In genomic region chr6:79463721-79464120, GRCh38 we compare ENCODE assay signal across 20 cellular contexts.
DNase-seq lines count a peak whose midpoint lies in the region; ATAC-seq and TF ChIP-seq lines count a peak whose summit lies in the region.
"Had no signal": no experiment of that assay in that cellular context is flagged by ENCODE, and none has a peak within 500 bp of the region (broad histone marks: within the 10 kb centered on the region; RNA-seq: fewer than 3 reads in every experiment).

No MANE protein-coding gene starts in this region.

- no peaks in the 10 kb centered on the region for H3K27me3 Mint-ChIP-seq in nephron (ENCODE audit: low read depth)
- peaks cover 0 to 5% of the 10 kb centered on the region in 2 donors for H3K27me3 Mint-ChIP-seq in natural killer cell treated with Interleukin-12 subunit alpha and Interleukin-12 subunit beta and Interleukin-15 and Interleukin-18, amount 100 ng/mL, for 72 hours
- H3K27me3 Mint-ChIP-seq: activated CD4-positive, alpha-beta T cell treated with anti-CD3 and anti-CD28 coated beads, Interleukin-2, amount 10 ng/mL, durations not matched to agents 7 days and 5 days had no signal

- ATAC-seq in natural killer cell treated with Interleukin-12 subunit alpha and Interleukin-12 subunit beta and Interleukin-15 and Interleukin-18, amount 100 ng/mL, for 72 hours, result no peak
- ATAC-seq: pancreas had no signal

- no peaks in the 10 kb centered on the region for H3K27me3 ChIP-seq in NT2/D1 (ENCODE audit: insufficient read depth, insufficient read length)
- H3K27me3 ChIP-seq in hepatocyte, result no peaks in the 10 kb centered on the region
- H3K27me3 ChIP-seq: cardiac muscle cell, pancreas, uterus had no signal

- H3K36me3 Mint-ChIP-seq in nephron (ENCODE audit: low read depth), result no peaks in the 10 kb centered on the region
- no peaks in the 10 kb centered on the region for H3K36me3 Mint-ChIP-seq in natural killer cell treated with Interleukin-12 subunit alpha and Interleukin-12 subunit beta and Interleukin-15 and Interleukin-18, amount 100 ng/mL, for 72 hours
- H3K36me3 Mint-ChIP-seq: activated naive CD8-positive, alpha-beta T cell treated with anti-CD3 and anti-CD28 coated beads, Interleukin-2, amount 10 ng/mL, durations not matched to agents 7 days and 5 days had no signal

- no peak overlapping the region for H3K4me3 Mint-ChIP-seq in nephron
- no peak overlapping the region for H3K4me3 Mint-ChIP-seq in natural killer cell treated with Interleukin-12 subunit alpha and Interleukin-12 subunit beta and Interleukin-15 and Interleukin-18, amount 100 ng/mL, for 72 hours
- H3K4me3 Mint-ChIP-seq: activated CD4-positive, alpha-beta T cell treated with anti-CD3 and anti-CD28 coated beads, Interleukin-2, amount 10 ng/mL, durations not matched to agents 7 days and 5 days; activated naive CD8-positive, alpha-beta T cell treated with anti-CD3 and anti-CD28 coated beads, Interleukin-2, amount 10 ng/mL, durations not matched to agents 7 days and 5 days; stimulated activated naive CD8-positive, alpha-beta T cell treated with anti-CD3 and anti-CD28 coated beads, Interleukin-15, Interleukin-2, amounts not matched to agents 100 ng/mL and 50 ng/mL, for 24 hours had no signal

- H3K9me3 Mint-ChIP-seq in nephron, result peaks cover 4% of the 10 kb centered on the region
- peaks cover 3% of the 10 kb centered on the region for H3K9me3 Mint-ChIP-seq in natural killer cell treated with Interleukin-12 subunit alpha and Interleukin-12 subunit beta and Interleukin-15 and Interleukin-18, amount 100 ng/mL, for 72 hours
- H3K9me3 Mint-ChIP-seq: activated CD4-positive, alpha-beta T cell treated with anti-CD3 and anti-CD28 coated beads, Interleukin-2, amount 10 ng/mL, durations not matched to agents 7 days and 5 days; stimulated activated naive CD8-positive, alpha-beta T cell treated with anti-CD3 and anti-CD28 coated beads, Interleukin-15, Interleukin-2, amounts not matched to agents 100 ng/mL and 50 ng/mL, for 24 hours had no signal

- H3K9me3 ChIP-seq in NT2/D1 (ENCODE audit: insufficient read depth, low read length) (no peaks in the 10 kb centered on the region), hepatocyte (ENCODE audit: low read depth) (no peaks in the 10 kb centered on the region)
- H3K9me3 ChIP-seq: pancreas, uterus had no signal

- H2AFZ ChIP-seq in hepatocyte, result no peak overlapping the region

- H3K4me2 ChIP-seq in hepatocyte, result peak overlapping the region; percentile 51

- H3K4me1 Mint-ChIP-seq in nephron, result peaks cover 5% of the 10 kb centered on the region
- no peaks in the 10 kb centered on the region for H3K4me1 Mint-ChIP-seq in natural killer cell treated with Interleukin-12 subunit alpha and Interleukin-12 subunit beta and Interleukin-15 and Interleukin-18, amount 100 ng/mL, for 72 hours (ENCODE audit: low read depth in 2 of 2)
- H3K4me1 Mint-ChIP-seq: activated CD4-positive, alpha-beta T cell treated with anti-CD3 and anti-CD28 coated beads, Interleukin-2, amount 10 ng/mL, durations not matched to agents 7 days and 5 days; activated naive CD8-positive, alpha-beta T cell treated with anti-CD3 and anti-CD28 coated beads, Interleukin-2, amount 10 ng/mL, durations not matched to agents 7 days and 5 days had no signal

- no peak overlapping the region for H3K4me3 ChIP-seq in NT2/D1 (ENCODE audit: insufficient read length, low read depth)
- no peak overlapping the region for H3K4me3 ChIP-seq in hepatocyte
- H3K4me3 ChIP-seq: cardiac muscle cell, pancreas, uterus had no signal

- peak overlapping the region; percentile 72 for H3K27ac ChIP-seq in hepatocyte
- H3K27ac ChIP-seq: cardiac muscle cell, uterus had no signal

- H3K79me2 ChIP-seq in hepatocyte, result no peaks in the 10 kb centered on the region

- H3K36me3 ChIP-seq in NT2/D1 (ENCODE audit: insufficient read depth, insufficient read length, low read length) (no peaks in the 10 kb centered on the region), hepatocyte (replicated peaks; ENCODE audit: insufficient read depth, low read depth) (no peaks in the 10 kb centered on the region)
- H3K36me3 ChIP-seq: cardiac muscle cell, pancreas, uterus had no signal

- H3K9me2 ChIP-seq in hepatocyte (replicated peaks; ENCODE audit: insufficient read depth), result no peaks in the 10 kb centered on the region

- H3K27ac Mint-ChIP-seq in nephron, result peak overlapping the region; percentile 47 to 73 (median 71)
- no peak overlapping the region for H3K27ac Mint-ChIP-seq in natural killer cell treated with Interleukin-12 subunit alpha and Interleukin-12 subunit beta and Interleukin-15 and Interleukin-18, amount 100 ng/mL, for 72 hours
- H3K27ac Mint-ChIP-seq: activated CD4-positive, alpha-beta T cell treated with anti-CD3 and anti-CD28 coated beads, Interleukin-2, amount 10 ng/mL, durations not matched to agents 7 days and 5 days; activated naive CD8-positive, alpha-beta T cell treated with anti-CD3 and anti-CD28 coated beads, Interleukin-2, amount 10 ng/mL, durations not matched to agents 7 days and 5 days; stimulated activated naive CD8-positive, alpha-beta T cell treated with anti-CD3 and anti-CD28 coated beads, Interleukin-15, Interleukin-2, amounts not matched to agents 100 ng/mL and 50 ng/mL, for 24 hours had no signal

- no peaks in the 10 kb centered on the region for H4K20me1 ChIP-seq in hepatocyte (ENCODE audit: insufficient read depth, poor library complexity, severe bottlenecking)

- H3K9ac ChIP-seq in NT2/D1 (ENCODE audit: insufficient read length, low read depth), result no peak overlapping the region

- DNase-seq in ELF-1 (ENCODE audit: low read depth, low spot score), result peak; percentile 75
- peak; percentile 28 for DNase-seq in NT2/D1 (ENCODE audit: low read depth, low spot score)
- DNase-seq in hepatocyte (ENCODE audit: low spot score), result peak; percentile 74
- DNase-seq in activated CD4-positive, alpha-beta T cell treated with anti-CD3 and anti-CD28 coated beads for 48 hours, result no peak
- no peak for DNase-seq in natural killer cell treated with Interleukin-12 subunit alpha and Interleukin-12 subunit beta and Interleukin-15 and Interleukin-18, amount 100 ng/mL, for 72 hours (ENCODE audit: low spot score)
- no peak for DNase-seq in activated gamma-delta T cell (lab: John Stamatoyannopoulos, UW)
- no peak for DNase-seq in activated gamma-delta T cell treated with Interleukin-2 at 50 U/mL for 16 hours
- DNase-seq: activated CD4-positive, alpha-beta T cell treated with anti-CD3 and anti-CD28 coated beads, Interleukin-2, amount 10 ng/mL, durations not matched to agents 7 days and 5 days; activated naive CD8-positive, alpha-beta T cell treated with anti-CD3 and anti-CD28 coated beads, Interleukin-2, amount 10 ng/mL, durations not matched to agents 7 days and 5 days; activated T-cell treated with anti-CD3 and anti-CD28 coated beads for 4 hours; effector CD8-positive, alpha-beta T cell; Karpas-422; NCI-H146; NCI-H446; pancreas; stimulated activated CD4-positive, alpha-beta T cell treated with anti-CD3 and anti-CD28 coated beads, Interleukin-12 subunit alpha, Interleukin-12 subunit beta, amount 100 ng/mL, for 4 hours; uterus had no signal

- TF ChIP-seq CTCF in hepatocyte (IDR thresholded peaks at IDR 0.05; ENCODE audit: poor library complexity) (no peak), nephron (IDR thresholded peaks at IDR 0.05; ENCODE audit: unreplicated experiment in 3 of 3) (no peak)

- H3K4me1 ChIP-seq in NT2/D1 (ENCODE audit: insufficient read depth, insufficient read length) (no peaks in the 10 kb centered on the region), hepatocyte (ENCODE audit: insufficient read depth) (peaks cover 24% of the 10 kb centered on the region)
- H3K4me1 ChIP-seq: uterus had no signal

- WGBS in hepatocyte (ENCODE audit: low lambda C conversion rate, missing lambda C conversion rate), result 20% methylated on average over 3 of the region's 3 CpGs

Comparison
In these comparisons a context has a peak if more than half of its experiments do, and no peak if none do; other contexts are left out.
1. DNase-seq: peak in ELF-1 (single experiment), NT2/D1 (single experiment) and hepatocyte (single experiment); none in activated CD4-positive, alpha-beta T cell treated with anti-CD3 and anti-CD28 coated beads for 48 hours (single experiment), natural killer cell treated with Interleukin-12 subunit alpha and Interleukin-12 subunit beta and Interleukin-15 and Interleukin-18, amount 100 ng/mL, for 72 hours (single experiment), activated gamma-delta T cell (single experiment) and activated gamma-delta T cell treated with Interleukin-2 at 50 U/mL for 16 hours (single experiment).
2. H3K27ac Mint-ChIP-seq: peak in nephron (3 of 3); none in natural killer cell treated with Interleukin-12 subunit alpha and Interleukin-12 subunit beta and Interleukin-15 and Interleukin-18, amount 100 ng/mL, for 72 hours (0 of 2).